1 cellular context compared by ENCODE assay signal in genomic region chr5:179623906-179624741, GRCh38.
TF ChIP-seq lines count a peak whose summit lies in the region.

No MANE protein-coding gene starts in this region.

TF ChIP-seq in H1, 55 proteins besides CTCF, POLR2A, EP300 and RAD21:
- TF ChIP-seq USF2 (IDR thresholded peaks at IDR 0.05; ENCODE audit: low read length) = no peak
- TF ChIP-seq TEAD4 (IDR thresholded peaks at IDR 0.05; ENCODE audit: low read depth, low read length) = no peak
- no peak for TF ChIP-seq NANOG (IDR thresholded peaks at IDR 0.05; ENCODE audit: insufficient read depth, low read depth, low read length, poor library complexity, severe bottlenecking)
- no peak for TF ChIP-seq JUND (IDR thresholded peaks at IDR 0.05; ENCODE audit: low read length)
- TF ChIP-seq CBX5 (IDR thresholded peaks at IDR 0.05; ENCODE audit: low read depth, low read length) = no peak
- TF ChIP-seq MAFK (IDR thresholded peaks at IDR 0.05; ENCODE audit: low read depth, low read length) = no peak
- no peak for TF ChIP-seq CEBPB (IDR thresholded peaks at IDR 0.05; ENCODE audit: low read depth, low read length)
- TF ChIP-seq EZH2 (IDR thresholded peaks at IDR 0.05; ENCODE audit: low read depth, low read length, severe bottlenecking) = no peak
- TF ChIP-seq CHD7 (IDR thresholded peaks at IDR 0.05; ENCODE audit: insufficient replicate concordance, low read length) = no peak
- TF ChIP-seq CBX8 (IDR thresholded peaks at IDR 0.05; ENCODE audit: borderline replicate concordance, low read depth, low read length) = no peak
- no peak for TF ChIP-seq CTBP2 (IDR thresholded peaks at IDR 0.05; ENCODE audit: borderline replicate concordance, insufficient read depth, insufficient read length, low read length)
- TF ChIP-seq GABPA (IDR thresholded peaks at IDR 0.05; ENCODE audit: borderline replicate concordance, insufficient read depth, low read length) = peak; percentile 42; the same call in 1 of the 2 replicates
- TF ChIP-seq BCL11A (IDR thresholded peaks at IDR 0.05; ENCODE audit: low read depth in 2 of 2, low read length in 2 of 2) = no peak
- no peak for TF ChIP-seq SIX5 (IDR thresholded peaks at IDR 0.05; ENCODE audit: low read depth, low read length)
- no peak for TF ChIP-seq JUN (IDR thresholded peaks at IDR 0.05; ENCODE audit: low read depth, low read length)
- TF ChIP-seq HDAC2 (IDR thresholded peaks at IDR 0.05; ENCODE audit: borderline replicate concordance in 1 of 2, low read depth in 2 of 2, low read length in 2 of 2) = 0 out of 4 replicates have a peak, but pooled peaks of 1 of the 2 experiments have one; percentile 32
- TF ChIP-seq NRF1 (IDR thresholded peaks at IDR 0.05; ENCODE audit: low read depth, low read length) = no peak
- peak; percentile 92 for TF ChIP-seq YY1 (IDR thresholded peaks at IDR 0.05; ENCODE audit: low read depth, low read length)
- peak; percentile 62 for TF ChIP-seq E2F6 (IDR thresholded peaks at IDR 0.05)
- no peak for TF ChIP-seq TCF12 (IDR thresholded peaks at IDR 0.05; ENCODE audit: low read depth, low read length)
- no peak for TF ChIP-seq ASH2L (IDR thresholded peaks at IDR 0.05; ENCODE audit: low read length)
- no peak for TF ChIP-seq HDAC6 (IDR thresholded peaks at IDR 0.05; ENCODE audit: low read depth, low read length)
- TF ChIP-seq TAF1 (IDR thresholded peaks at IDR 0.05; ENCODE audit: low read depth, low read length) = peak; percentile 29
- TF ChIP-seq SRF (IDR thresholded peaks at IDR 0.05; ENCODE audit: low read depth, low read length) = no peak
- no peak for TF ChIP-seq SP4 (IDR thresholded peaks at IDR 0.05; ENCODE audit: low read length)
- no peak for TF ChIP-seq RFX5 (IDR thresholded peaks at IDR 0.05; ENCODE audit: borderline replicate concordance, low read depth, low read length)
- TF ChIP-seq BRCA1 (IDR thresholded peaks at IDR 0.05; ENCODE audit: low read depth, low read length) = no peak
- TF ChIP-seq KDM5A (IDR thresholded peaks at IDR 0.05; ENCODE audit: low read length) = no peak
- TF ChIP-seq GTF2F1 (IDR thresholded peaks at IDR 0.05; ENCODE audit: borderline replicate concordance, low read depth, low read length) = no peak
- no peak for TF ChIP-seq ZNF274 (IDR thresholded peaks at IDR 0.05; ENCODE audit: borderline replicate concordance, extremely low read depth, low read length)
- TF ChIP-seq ATF2 (IDR thresholded peaks at IDR 0.05; ENCODE audit: low read length) = 0 out of 2 replicates have a peak, but pooled peaks have one; percentile 9
- no peak for TF ChIP-seq RNF2 (IDR thresholded peaks at IDR 0.05; ENCODE audit: borderline replicate concordance, low read depth, low read length, missing control alignments, poor library complexity, severe bottlenecking)
- TF ChIP-seq CHD1 (IDR thresholded peaks at IDR 0.05; ENCODE audit: low read depth, low read length) = no peak
- TF ChIP-seq POU5F1 (IDR thresholded peaks at IDR 0.05; ENCODE audit: low read depth, low read length) = no peak
- no peak for TF ChIP-seq SIRT6 (IDR thresholded peaks at IDR 0.05; ENCODE audit: low read length)
- no peak for TF ChIP-seq TBP (IDR thresholded peaks at IDR 0.05; ENCODE audit: low read depth, low read length)
- no peak for TF ChIP-seq SAP30 (IDR thresholded peaks at IDR 0.05; ENCODE audit: insufficient read depth, insufficient replicate concordance, low read length)
- no peak for TF ChIP-seq KDM4A (IDR thresholded peaks at IDR 0.05; ENCODE audit: low read depth, low read length, severe bottlenecking)
- no peak for TF ChIP-seq EGR1 (IDR thresholded peaks at IDR 0.05; ENCODE audit: borderline replicate concordance, low read depth, low read length)
- TF ChIP-seq SIN3A (conservative IDR thresholded peaks at IDR 0.05 in 1 of 2, IDR thresholded peaks at IDR 0.05 in 1 of 2; ENCODE audit: low read depth in 1 of 2, low read length in 2 of 2) = 0 out of 4 replicates have a peak, but pooled peaks of 1 of the 2 experiments have one; percentile 11
- TF ChIP-seq, protein P1, sequence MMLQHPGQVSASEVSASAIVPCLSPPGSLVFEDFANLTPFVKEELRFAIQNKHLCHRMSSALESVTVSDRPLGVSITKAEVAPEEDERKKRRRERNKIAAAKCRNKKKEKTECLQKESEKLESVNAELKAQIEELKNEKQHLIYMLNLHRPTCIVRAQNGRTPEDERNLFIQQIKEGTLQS (IDR thresholded peaks at IDR 0.05; ENCODE audit: insufficient read depth, low read depth, low read length) = no peak
- TF ChIP-seq RBBP5 (IDR thresholded peaks at IDR 0.05; ENCODE audit: borderline replicate concordance, low read depth, low read length) = no peak; the same call in 1 of the 2 replicates
- TF ChIP-seq RXRA (IDR thresholded peaks at IDR 0.05; ENCODE audit: insufficient read depth, low read depth, low read length) = no peak
- peak; percentile 26; the same call in 1 of the 2 replicates for TF ChIP-seq PHF8 (conservative IDR thresholded peaks at IDR 0.05; ENCODE audit: low read depth, low read length)
- no peak for TF ChIP-seq BACH1 (IDR thresholded peaks at IDR 0.05; ENCODE audit: low read length)
- TF ChIP-seq, protein P2, sequence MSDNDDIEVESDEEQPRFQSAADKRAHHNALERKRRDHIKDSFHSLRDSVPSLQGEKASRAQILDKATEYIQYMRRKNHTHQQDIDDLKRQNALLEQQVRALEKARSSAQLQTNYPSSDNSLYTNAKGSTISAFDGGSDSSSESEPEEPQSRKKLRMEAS (IDR thresholded peaks at IDR 0.05) = peak; percentile 72; the same call in 1 of the 2 replicates
- no peak for TF ChIP-seq CREB1 (IDR thresholded peaks at IDR 0.05)
- TF ChIP-seq KDM1A (IDR thresholded peaks at IDR 0.05; ENCODE audit: borderline replicate concordance, low read length) = peak; percentile 71; the same call in 1 of the 2 replicates
- 0 out of 2 replicates have a peak, but pooled peaks have one; percentile 9 for TF ChIP-seq CHD2 (IDR thresholded peaks at IDR 0.05; ENCODE audit: low read length)
- TF ChIP-seq FOSL1 (IDR thresholded peaks at IDR 0.05; ENCODE audit: insufficient read depth, low read depth, low read length) = no peak
- TF ChIP-seq SUZ12 (IDR thresholded peaks at IDR 0.05; ENCODE audit: low read length) = no peak
- TF ChIP-seq POLR2AphosphoS5 (IDR thresholded peaks at IDR 0.05; ENCODE audit: low read depth, low read length) = peak; percentile 78
- no peak for TF ChIP-seq SP2 (IDR thresholded peaks at IDR 0.05; ENCODE audit: low read length)
- TF ChIP-seq SP1 (IDR thresholded peaks at IDR 0.05; ENCODE audit: low read depth, low read length) = no peak
- no peak for TF ChIP-seq TAF7 (optimal IDR thresholded peaks at IDR 0.05; ENCODE audit: borderline replicate concordance, low read depth, low read length)
